ENCODE assay signal across 10 cellular contexts in genomic region chr14:93036652-93037341, GRCh38.
DNase-seq lines count a peak whose midpoint lies in the region; ATAC-seq and TF ChIP-seq lines count a peak whose summit lies in the region.
"Had no signal": no experiment of that assay in that cellular context is flagged by ENCODE, and none has a peak within 500 bp of the region (broad histone marks: within the 10 kb centered on the region; RNA-seq: fewer than 3 reads in every experiment).

No MANE protein-coding gene starts in this region.

- no peaks in the 10 kb centered on the region for H3K36me3 Mint-ChIP-seq in CD8-positive, alpha-beta T cell
- no peaks in the 10 kb centered on the region for H3K36me3 Mint-ChIP-seq in activated T-helper 17 cell treated with anti-CD3 and anti-CD28 coated beads, Interleukin-2, amount 50 U/mL, for 72 hours (ENCODE audit: low read depth)

- peaks cover 53% of the 10 kb centered on the region for H3K4me1 ChIP-seq in CD8-positive, alpha-beta T cell (ENCODE audit: insufficient read depth, low read length)
- H3K4me1 ChIP-seq in ovary (ENCODE audit: insufficient read depth), result peaks cover 20% of the 10 kb centered on the region

- POLR2A ChIA-PET in CD8-positive, alpha-beta T cell (lab: Charles Lee), result no interaction called here

- TF ChIP-seq EP300 in ovary (IDR thresholded peaks at IDR 0.05), result no peak

- peak overlapping the region; percentile 84 for H3K27ac Mint-ChIP-seq in CD8-positive, alpha-beta T cell
- H3K27ac Mint-ChIP-seq in activated T-helper 17 cell treated with anti-CD3 and anti-CD28 coated beads, Interleukin-2, amount 50 U/mL, for 72 hours, result peak overlapping the region; percentile 25

- TF ChIP-seq POLR2A in ovary (IDR thresholded peaks at IDR 0.05), result no peak

- WGBS in ovary, 3 donors, result 26 to 49% (median 28%) methylated on average over 12 of the region's 12 CpGs

- no peak overlapping the region for H3K27ac ChIP-seq in CD8-positive, alpha-beta T cell (ENCODE audit: low read depth, low read length)
- peak overlapping the region; percentile 1 to 73 for H3K27ac ChIP-seq in ovary
- H3K27ac ChIP-seq: neutrophil had no signal

- DNase-seq in CD8-positive, alpha-beta T cell, result no peak
- DNase-seq in fibroblast of pulmonary artery (ENCODE audit: low read depth), result peak; percentile 89
- DNase-seq in ovary, result peak in 3 of 5 donors; percentile 41 to 55 (median 45)
- no peak for DNase-seq in activated CD4-positive, alpha-beta T cell treated with anti-CD3 and anti-CD28 coated beads, Interleukin-2, amount 50 U/mL, for 4 hours
- no peak for DNase-seq in AG08396 (ENCODE audit: low spot score)

- no peaks in the 10 kb centered on the region for H3K27me3 Mint-ChIP-seq in CD8-positive, alpha-beta T cell (ENCODE audit: low read depth)
- no peaks in the 10 kb centered on the region for H3K27me3 Mint-ChIP-seq in activated T-helper 17 cell treated with anti-CD3 and anti-CD28 coated beads, Interleukin-2, amount 50 U/mL, for 72 hours

- no peaks in the 10 kb centered on the region for H3K9me3 Mint-ChIP-seq in CD8-positive, alpha-beta T cell
- H3K9me3 Mint-ChIP-seq in activated T-helper 17 cell treated with anti-CD3 and anti-CD28 coated beads, Interleukin-2, amount 50 U/mL, for 72 hours, result no peaks in the 10 kb centered on the region

- H3K4me3 ChIP-seq in CD8-positive, alpha-beta T cell (ENCODE audit: low read depth, low read length), result no peak overlapping the region
- H3K4me3 ChIP-seq in fibroblast of pulmonary artery (replicated peaks; ENCODE audit: low read depth, low read length) (no peak overlapping the region), ovary (no peak overlapping the region)

- no peak overlapping the region for H3K4me3 Mint-ChIP-seq in CD8-positive, alpha-beta T cell
- H3K4me3 Mint-ChIP-seq in activated T-helper 17 cell treated with anti-CD3 and anti-CD28 coated beads, Interleukin-2, amount 50 U/mL, for 72 hours, result no peak overlapping the region

- H3K9me3 ChIP-seq in CD8-positive, alpha-beta T cell (ENCODE audit: low read length), result no peaks in the 10 kb centered on the region
- H3K9me3 ChIP-seq in ovary, result no peaks in the 10 kb centered on the region
- H3K9me3 ChIP-seq: neutrophil had no signal

- H3K27me3 ChIP-seq in CD8-positive, alpha-beta T cell (ENCODE audit: insufficient read depth, low read length), result no peaks in the 10 kb centered on the region
- no peaks in the 10 kb centered on the region for H3K27me3 ChIP-seq in ovary
- H3K27me3 ChIP-seq: neutrophil had no signal

- CTCF ChIA-PET in CD8-positive, alpha-beta T cell (lab: Charles Lee), result interaction anchor here (0.8 to 3.3 kb wide), 7 partner anchors 10 to 566 kb away, joined by 3 to 14 read pairs (median 4); no protein-coding TSS in a partner anchor

- no peak for TF ChIP-seq CTCF in CD8-positive, alpha-beta T cell (IDR thresholded peaks at IDR 0.05)
- TF ChIP-seq CTCF in fibroblast of pulmonary artery (IDR thresholded peaks at IDR 0.05; ENCODE audit: low read length, missing control alignments) (no peak), ovary (IDR thresholded peaks at IDR 0.05) (no peak)

- ATAC-seq in CD8-positive, alpha-beta T cell, result no peak
- ATAC-seq in activated T-helper 17 cell treated with anti-CD3 and anti-CD28 coated beads, Interleukin-2, amount 50 U/mL, for 72 hours (replicated peaks), result no peak
- ATAC-seq in GM18861 (IDR thresholded peaks at IDR 0.05; ENCODE audit: unreplicated experiment) (no peak), HG02938 (IDR thresholded peaks at IDR 0.05; ENCODE audit: unreplicated experiment) (no peak)
- ATAC-seq: Panc1 had no signal

- intact Hi-C loops in CD8-positive, alpha-beta T cell (cut with DNase I, micrococcal nuclease), result no loop called here
- intact Hi-C loops in ovary (cut with DNase I), result no loop called here

- no peaks in the 10 kb centered on the region for H3K36me3 ChIP-seq in CD8-positive, alpha-beta T cell (ENCODE audit: insufficient read depth, low read length)
- no peaks in the 10 kb centered on the region for H3K36me3 ChIP-seq in ovary
- H3K36me3 ChIP-seq: neutrophil had no signal

- H3K4me1 Mint-ChIP-seq in CD8-positive, alpha-beta T cell (ENCODE audit: low read depth), result peaks cover 56% of the 10 kb centered on the region
- peaks cover 18% of the 10 kb centered on the region for H3K4me1 Mint-ChIP-seq in activated T-helper 17 cell treated with anti-CD3 and anti-CD28 coated beads, Interleukin-2, amount 50 U/mL, for 72 hours

Comparison
In these comparisons a context has a peak if more than half of its experiments do, and no peak if none do; other contexts are left out.
1. DNase-seq: peak in fibroblast of pulmonary artery (single experiment) and ovary (3 of 5); none in CD8-positive, alpha-beta T cell (0 of 7), activated CD4-positive, alpha-beta T cell treated with anti-CD3 and anti-CD28 coated beads, Interleukin-2, amount 50 U/mL, for 4 hours (0 of 2) and AG08396 (single experiment).